21 cellular contexts compared by ENCODE assay signal in genomic region chr17:81589612-81590011, GRCh38. TPM values are rescaled to one million over a fixed set of nuclear protein-coding genes. Genes with fewer than 3 reads are reported as not detected.
"Had no signal": no experiment of that assay in that cellular context is flagged by ENCODE, and none has a peak within 500 bp of the region (broad histone marks: within the 10 kb centered on the region; RNA-seq: fewer than 3 reads in every experiment).

No MANE protein-coding gene starts in this region.

- FAIRE-seq: endometrium, keratinocyte had no signal

- H3K4me3 ChIP-seq: gastrocnemius medialis, lower lobe of right lung, ovary, psoas muscle, skin epidermis, thoracic aorta, tibial nerve, upper lobe of right lung, uterus had no signal

- H3K27ac ChIP-seq: gastrocnemius medialis, lower lobe of right lung, ovary, psoas muscle, skin epidermis, thoracic aorta, tibial nerve, upper lobe of right lung, uterus had no signal

- H3K9me3 ChIP-seq: gastrocnemius medialis, lower lobe of right lung, ovary, psoas muscle, thoracic aorta, tibial nerve, upper lobe of right lung, uterus had no signal

- H3K36me3 ChIP-seq: ovary, uterus had no signal

- H3K27me3 ChIP-seq: gastrocnemius medialis, ovary, tibial nerve, upper lobe of right lung, uterus had no signal

- DNase-seq: cortex of kidney; effector memory CD8-positive, alpha-beta T cell; foreskin fibroblast; gastrocnemius medialis; left ventricle myocardium superior; lower lobe of right lung; natural killer cell; occipital lobe; ovary; psoas muscle; stimulated activated CD4-positive, alpha-beta T cell treated with anti-CD3 and anti-CD28 coated beads, Interleukin-15, amount 100 ng/mL, for 24 hours; stimulated activated CD4-positive, alpha-beta T cell treated with anti-CD3 and anti-CD28 coated beads, Interleukin-2, amount 100 ng/mL, for 48 hours; stimulated activated naive B cell treated with anti-CD40 and anti-IgM and Interleukin-4, amounts not matched to agents 10 μg/mL and 1 μg/mL and 100 μg/mL, for 72 hours; upper lobe of right lung; uterus had no signal

- H3K4me1 ChIP-seq: gastrocnemius medialis, lower lobe of right lung, psoas muscle, tibial nerve, upper lobe of right lung, uterus had no signal

- ATAC-seq: effector memory CD8-positive, alpha-beta T cell; gastrocnemius medialis; left ventricle myocardium superior; lower lobe of right lung; natural killer cell; psoas muscle; stimulated activated naive B cell treated with anti-CD40 and anti-IgM and Interleukin-4, amounts not matched to agents 10 μg/mL and 1 μg/mL and 100 μg/mL, for 72 hours; upper lobe of right lung had no signal

RNA-seq across cellular contexts. Expression of gene TSPAN10, which starts 47.4 kb away (rescaled TPM):
- total RNA-seq: left ventricle myocardium superior had no signal
- polyA plus RNA-seq: neural cell had no signal
